Comparison of ENCODE assay signal across 11 cellular contexts in the genomic region with DNA sequence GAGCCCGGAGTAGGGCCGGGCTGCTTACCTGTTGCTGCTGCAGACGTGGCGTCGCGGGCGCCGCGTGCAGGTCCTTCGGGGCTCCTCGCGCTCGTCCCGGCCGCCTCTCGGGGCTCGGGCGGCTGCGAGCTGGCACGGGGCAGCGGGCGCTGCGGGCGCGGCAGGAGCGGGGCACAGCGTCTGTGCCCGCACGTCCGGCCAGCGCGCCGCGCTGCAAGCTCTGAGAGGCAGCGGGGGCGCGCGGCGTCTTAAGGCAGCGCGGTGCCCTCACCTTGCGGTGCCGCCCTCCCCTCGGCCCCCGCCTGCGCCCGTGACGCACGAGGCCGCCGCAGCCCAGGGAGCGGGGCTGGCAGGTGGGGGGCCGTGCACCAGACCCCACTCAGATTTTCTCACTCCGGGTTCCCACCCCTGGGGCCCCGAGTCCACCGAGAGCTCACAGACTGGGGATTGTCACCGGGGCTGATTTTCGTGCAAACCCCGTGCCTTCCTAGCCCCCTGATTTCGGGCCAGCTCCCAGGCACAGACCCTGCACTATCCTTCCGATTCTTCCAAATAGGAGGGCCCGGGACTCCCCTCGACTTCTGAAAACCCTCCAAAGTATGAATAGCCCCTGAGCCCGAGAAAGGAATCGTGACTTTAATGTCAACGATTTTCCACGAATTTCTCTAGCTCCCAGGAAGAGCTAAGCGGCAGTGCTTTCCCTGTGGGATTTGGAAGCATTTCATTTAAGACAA. TPM values are rescaled to one million over a fixed set of nuclear protein-coding genes. Genes with fewer than 3 reads are reported as not detected.
A peak's percentile ranks its signal among the peaks of the same experiment; 100 is the strongest.
DNase-seq lines count a peak whose midpoint lies in the region; ATAC-seq and TF ChIP-seq lines count a peak whose summit lies in the region.
"Had no signal": no experiment of that assay in that cellular context is flagged by ENCODE, and none has a peak within 500 bp of the region (broad histone marks: within the 10 kb centered on the region; RNA-seq: fewer than 3 reads in every experiment).

A gene with protein sequence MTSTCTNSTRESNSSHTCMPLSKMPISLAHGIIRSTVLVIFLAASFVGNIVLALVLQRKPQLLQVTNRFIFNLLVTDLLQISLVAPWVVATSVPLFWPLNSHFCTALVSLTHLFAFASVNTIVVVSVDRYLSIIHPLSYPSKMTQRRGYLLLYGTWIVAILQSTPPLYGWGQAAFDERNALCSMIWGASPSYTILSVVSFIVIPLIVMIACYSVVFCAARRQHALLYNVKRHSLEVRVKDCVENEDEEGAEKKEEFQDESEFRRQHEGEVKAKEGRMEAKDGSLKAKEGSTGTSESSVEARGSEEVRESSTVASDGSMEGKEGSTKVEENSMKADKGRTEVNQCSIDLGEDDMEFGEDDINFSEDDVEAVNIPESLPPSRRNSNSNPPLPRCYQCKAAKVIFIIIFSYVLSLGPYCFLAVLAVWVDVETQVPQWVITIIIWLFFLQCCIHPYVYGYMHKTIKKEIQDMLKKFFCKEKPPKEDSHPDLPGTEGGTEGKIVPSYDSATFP (minus strand): TSS at position 222 of the 734 bp plus-strand sequence. CDS start 2,321 bp downstream, outside the sequence.

- H3K79me1 ChIP-seq in mesenchymal stem cell (replicated peaks; ENCODE audit: low read length, poor library complexity, severe bottlenecking): no peaks in the 10 kb centered on the region

- peaks cover 11% of the 10 kb centered on the region for H3K4me1 ChIP-seq in mesenchymal stem cell (ENCODE audit: control insufficient read depth, insufficient read depth, low read depth, low read length)

- 2% methylated on average over 21 of the region's 68 CpGs for WGBS in mesenchymal stem cell

- TF ChIP-seq CTCF in WERI-Rb-1 (IDR thresholded peaks at IDR 0.05; ENCODE audit: low read depth, low read length) (no peak), progenitor cell of endocrine pancreas (IDR thresholded peaks at IDR 0.05; ENCODE audit: unreplicated experiment) (no peak)

- peak within 1 kb of the TSS; percentile 55 for H3K4me3 Mint-ChIP-seq in activated T-helper 17 cell treated with anti-CD3 and anti-CD28 coated beads, Interleukin-2, amount 50 U/mL, for 72 hours
- no peak within 1 kb of the TSS for H3K4me3 Mint-ChIP-seq in progenitor cell of endocrine pancreas (ENCODE audit: low read depth)

- H2AK5ac ChIP-seq in mesenchymal stem cell (ENCODE audit: low read length, severe bottlenecking): no peak within 1 kb of the TSS

- peaks cover 65 to 81% of the 10 kb centered on the region in 2 experiments for H3K27me3 ChIP-seq in mesenchymal stem cell (ENCODE audit: control insufficient read depth in 1 of 2, insufficient read depth in 1 of 2, low read length in 2 of 2)
- peaks cover 85% of the 10 kb centered on the region for H3K27me3 ChIP-seq in WERI-Rb-1 (ENCODE audit: insufficient read depth, low read depth, severe bottlenecking)

- H3K9me3 Mint-ChIP-seq in activated T-helper 17 cell treated with anti-CD3 and anti-CD28 coated beads, Interleukin-2, amount 50 U/mL, for 72 hours: no peaks in the 10 kb centered on the region
- peaks cover 14% of the 10 kb centered on the region for H3K9me3 Mint-ChIP-seq in progenitor cell of endocrine pancreas (ENCODE audit: low read depth)

- peaks cover 28% of the 10 kb centered on the region for H3K27me3 Mint-ChIP-seq in activated T-helper 17 cell treated with anti-CD3 and anti-CD28 coated beads, Interleukin-2, amount 50 U/mL, for 72 hours
- H3K27me3 Mint-ChIP-seq in progenitor cell of endocrine pancreas: peaks cover 72% of the 10 kb centered on the region

- DNase-seq in DMS 273 (lab: John Stamatoyannopoulos, UW; ENCODE audit: unreplicated experiment): peak; percentile 57
- no peak for DNase-seq in DMS 273 treated with DMSO at 0.1 percent for 48 hours (lab: John Stamatoyannopoulos, UW)
- peak; percentile 47 for DNase-seq in D341Med (ENCODE audit: low spot score)
- DNase-seq in mesenchymal stem cell: no peak
- no peak for DNase-seq in WERI-Rb-1
- no peak for DNase-seq in progenitor cell of endocrine pancreas (ENCODE audit: low spot score, unreplicated experiment)
- no peak for DNase-seq in erythroblast (lab: John Stamatoyannopoulos, UW)
- DNase-seq: NCI-H510A treated with DMSO at 0.1 percent for 48 hours, spleen had no signal

- no peak within 1 kb of the TSS for H3K9ac ChIP-seq in mesenchymal stem cell (ENCODE audit: low read length)

- H3K27ac ChIP-seq in mesenchymal stem cell (ENCODE audit: low read length, poor library complexity, severe bottlenecking) (no peak within 1 kb of the TSS), WERI-Rb-1 (no peak within 1 kb of the TSS)
- H3K27ac ChIP-seq: 22Rv1, spleen had no signal

- no peak within 1 kb of the TSS for H3K4me3 ChIP-seq in mesenchymal stem cell (ENCODE audit: insufficient read depth in 1 of 2, low read depth in 1 of 2, low read length in 2 of 2)
- H3K4me3 ChIP-seq in WERI-Rb-1 (ENCODE audit: low read depth, low read length): no peak within 1 kb of the TSS

- no peak within 1 kb of the TSS for H3K27ac Mint-ChIP-seq in activated T-helper 17 cell treated with anti-CD3 and anti-CD28 coated beads, Interleukin-2, amount 50 U/mL, for 72 hours
- no peak within 1 kb of the TSS for H3K27ac Mint-ChIP-seq in progenitor cell of endocrine pancreas

- H2BK120ac ChIP-seq in mesenchymal stem cell (ENCODE audit: low read depth, low read length): no peak within 1 kb of the TSS

- no peak within 1 kb of the TSS for H2BK5ac ChIP-seq in mesenchymal stem cell (ENCODE audit: low read depth, low read length, poor library complexity, severe bottlenecking)

- peaks cover 4% of the 10 kb centered on the region for H3K4me1 Mint-ChIP-seq in activated T-helper 17 cell treated with anti-CD3 and anti-CD28 coated beads, Interleukin-2, amount 50 U/mL, for 72 hours
- H3K4me1 Mint-ChIP-seq in progenitor cell of endocrine pancreas (ENCODE audit: low read depth): peaks cover 5% of the 10 kb centered on the region

- H4K91ac ChIP-seq in mesenchymal stem cell (ENCODE audit: low read length): no peak within 1 kb of the TSS

- no peak within 1 kb of the TSS for H2AFZ ChIP-seq in mesenchymal stem cell (ENCODE audit: low read depth, low read length)

- no peak within 1 kb of the TSS for H3K4ac ChIP-seq in mesenchymal stem cell (ENCODE audit: low read depth in 1 of 2, low read length in 2 of 2)

- H3K36me3 ChIP-seq in mesenchymal stem cell (ENCODE audit: control insufficient read depth in 1 of 2, insufficient read depth in 2 of 2, low read depth in 1 of 2, low read length in 2 of 2) (no peaks in the 10 kb centered on the region), WERI-Rb-1 (no peaks in the 10 kb centered on the region)
- H3K36me3 ChIP-seq: spleen had no signal

- H3K18ac ChIP-seq in mesenchymal stem cell (ENCODE audit: low read depth in 1 of 2, low read length in 2 of 2): no peak within 1 kb of the TSS

- H3K23ac ChIP-seq in mesenchymal stem cell (ENCODE audit: low read length in 2 of 2): no peak within 1 kb of the TSS

- H3K36me3 Mint-ChIP-seq in activated T-helper 17 cell treated with anti-CD3 and anti-CD28 coated beads, Interleukin-2, amount 50 U/mL, for 72 hours (ENCODE audit: low read depth): no peaks in the 10 kb centered on the region
- peaks cover 1% of the 10 kb centered on the region for H3K36me3 Mint-ChIP-seq in progenitor cell of endocrine pancreas (ENCODE audit: insufficient read depth)

- H3K4me2 ChIP-seq in mesenchymal stem cell (ENCODE audit: low read length, poor library complexity, severe bottlenecking): peak within 1 kb of the TSS; percentile 63

- H2BK12ac ChIP-seq in mesenchymal stem cell (ENCODE audit: low read length in 2 of 2): no peak within 1 kb of the TSS

- no peak for TF ChIP-seq POLR2A in erythroblast (IDR thresholded peaks at IDR 0.05; ENCODE audit: low read length)

- no peak within 1 kb of the TSS for H3K14ac ChIP-seq in mesenchymal stem cell (ENCODE audit: low read length in 2 of 2)

- H3K9me3 ChIP-seq in mesenchymal stem cell (ENCODE audit: control insufficient read depth, low read length): no peaks in the 10 kb centered on the region
- peaks cover 2% of the 10 kb centered on the region for H3K9me3 ChIP-seq in WERI-Rb-1 (ENCODE audit: severe bottlenecking)
- H3K9me3 ChIP-seq: spleen had no signal

- H2BK15ac ChIP-seq in mesenchymal stem cell (ENCODE audit: low read depth, poor library complexity, severe bottlenecking): no peak within 1 kb of the TSS

- no peak for ATAC-seq in activated T-helper 17 cell treated with anti-CD3 and anti-CD28 coated beads, Interleukin-2, amount 50 U/mL, for 72 hours (replicated peaks)

- no peak within 1 kb of the TSS for H4K8ac ChIP-seq in mesenchymal stem cell (ENCODE audit: low read length)

RNA-seq across cellular contexts. Expression of the gene that starts here (rescaled TPM):
- not detected for total RNA-seq in activated T-helper 17 cell treated with anti-CD3 and anti-CD28 coated beads, Interleukin-2, amount 50 U/mL, for 72 hours
- not detected for polyA plus RNA-seq in mesenchymal stem cell (2013, experiment 1 of 2)
- polyA plus RNA-seq in mesenchymal stem cell (2013, experiment 2 of 2): not detected
- total RNA-seq in progenitor cell of endocrine pancreas: not detected in 2 replicates
- total RNA-seq: spleen had no signal
- polyA plus RNA-seq: spleen had no signal

Comparison
In these comparisons a context has a peak if more than half of its experiments do, and no peak if none do; other contexts are left out.
1. DNase-seq: peak in DMS 273 (single experiment) and D341Med (single experiment); none in DMS 273 treated with DMSO at 0.1 percent for 48 hours (single experiment), mesenchymal stem cell (single experiment), WERI-Rb-1 (single experiment), progenitor cell of endocrine pancreas (single experiment) and erythroblast (0 of 2).